ENCODE assay signal across 9 cellular contexts in the genomic region with DNA sequence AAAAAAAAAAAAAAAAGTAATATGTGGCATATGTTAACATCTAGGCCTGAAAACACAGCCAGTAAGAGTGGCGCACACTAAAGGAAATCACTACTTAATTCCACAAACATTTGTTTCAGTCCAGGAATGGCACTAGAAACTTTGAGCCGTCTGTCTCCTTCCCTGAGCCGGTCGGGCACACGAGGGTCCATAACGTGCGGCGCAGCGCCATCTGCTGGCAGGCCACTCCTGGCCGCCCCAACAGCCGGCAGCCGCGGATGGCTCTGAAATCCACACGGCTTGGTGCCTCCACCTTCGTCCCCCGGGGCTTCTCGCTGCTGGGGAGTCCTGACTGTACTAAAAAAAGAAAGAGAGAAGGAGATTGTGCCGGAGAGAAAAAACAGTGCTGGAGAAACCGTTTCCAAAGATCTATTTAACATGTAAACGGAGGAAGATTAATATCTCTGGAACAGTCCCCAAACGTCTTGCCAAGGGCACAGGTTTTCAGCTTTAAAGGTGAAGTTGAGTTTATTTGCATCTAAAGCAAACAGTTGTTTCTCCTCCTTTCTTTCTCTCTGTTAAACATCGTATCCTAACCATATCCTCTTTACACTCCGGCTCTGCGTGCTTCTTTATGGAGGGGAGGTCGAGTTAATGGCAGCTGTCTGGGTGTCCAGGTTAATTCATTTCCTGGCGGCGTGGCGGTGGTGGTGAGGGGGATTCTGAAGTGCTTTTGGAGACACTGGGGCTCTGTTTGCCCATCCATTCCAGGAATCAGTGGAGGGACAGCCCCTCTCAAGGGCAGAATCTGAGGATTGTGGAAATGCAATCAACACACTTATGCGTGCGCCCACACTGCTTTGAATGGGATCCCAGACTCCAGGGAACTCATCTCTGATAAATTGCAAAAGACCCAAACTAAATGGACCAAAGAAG.
A peak's percentile ranks its signal among the peaks of the same experiment; 100 is the strongest.
DNase-seq lines count a peak whose midpoint lies in the region; ATAC-seq and TF ChIP-seq lines count a peak whose summit lies in the region.
"Had no signal": no experiment of that assay in that cellular context is flagged by ENCODE, and none has a peak within 500 bp of the region (broad histone marks: within the 10 kb centered on the region; RNA-seq: fewer than 3 reads in every experiment).

No MANE protein-coding gene starts in this region.

- in situ Hi-C loops in IMR-90 (cut with MboI; ENCODE audit: low sequenced_read_pairs) (loop anchor here (5.0 kb wide), 1 partner anchor 615 kb away; no protein-coding TSS in a partner anchor), gastrocnemius medialis (cut with MboI; ENCODE audit: low sequenced_read_pairs in 4 of 4) (no loop called here)

- peak overlapping the region; percentile 83; the same call in 1 of the 2 replicates for H4K91ac ChIP-seq in IMR-90 (ENCODE audit: insufficient read depth, low read depth, low read length)

- no peaks in the 10 kb centered on the region; the same call in 1 of the 2 replicates for H3K4me1 ChIP-seq in IMR-90 (ENCODE audit: control insufficient read depth, insufficient read depth, low read length)
- H3K4me1 ChIP-seq in PC-3 (ENCODE audit: insufficient read depth, low read length), result no peaks in the 10 kb centered on the region
- no peaks in the 10 kb centered on the region for H3K4me1 ChIP-seq in right cardiac atrium (ENCODE audit: control insufficient read depth, insufficient read depth, low read length)
- H3K4me1 ChIP-seq in gastrocnemius medialis, result no peaks in the 10 kb centered on the region

- no peaks in the 10 kb centered on the region for H3K79me2 ChIP-seq in PC-3 (ENCODE audit: low read length)

- H2BK5ac ChIP-seq in IMR-90 (ENCODE audit: low read depth, low read length, poor library complexity, severe bottlenecking), result no peak overlapping the region

- peak overlapping the region in 1 of 2 experiments; percentile 55; a peak in 2 of 4 replicates for H4K8ac ChIP-seq in IMR-90 (ENCODE audit: low read depth in 2 of 2, low read length in 2 of 2)

- H2BK120ac ChIP-seq in IMR-90 (ENCODE audit: low read depth, low read length), result peak overlapping the region; percentile 93

- H3K4me2 ChIP-seq in IMR-90 (ENCODE audit: low read depth, low read length), result peak overlapping the region; percentile 70
- 0 out of 2 replicates have a peak overlapping the region, but pooled peaks have one; percentile 28 for H3K4me2 ChIP-seq in PC-3 (ENCODE audit: low read length)

- dilution Hi-C loops in IMR-90 (cut with HindIII; ENCODE audit: low sequenced_read_pairs, unreplicated experiment), result no loop called here

- TF ChIP-seq POLR2A in IMR-90 (IDR thresholded peaks at IDR 0.05; ENCODE audit: low read depth, low read length) (no peak), gastrocnemius medialis (IDR thresholded peaks at IDR 0.05) (no peak)

- BruUV-seq in IMR-90 (replicated peaks; lab: Mats Ljungman, UMichigan) (no TSS peak), PC-3 (replicated peaks; lab: Mats Ljungman, UMichigan) (no TSS peak)

- no peak overlapping the region for H3K56ac ChIP-seq in IMR-90 (ENCODE audit: extremely low read depth, insufficient read depth, low read length)

- DNase-seq in GM04503 (ENCODE audit: low read depth), result peak; percentile 13
- peak; percentile 70 for DNase-seq in IMR-90
- peak; percentile 63 for DNase-seq in PC-3
- peak; percentile 49 for DNase-seq in amniotic epithelial cell (ENCODE audit: low read depth)
- peak; percentile 78 to 92 (median 90) for DNase-seq in right cardiac atrium
- DNase-seq in gastrocnemius medialis, result peak in 1 of 2 donors; percentile 5
- no peak for DNase-seq in central memory CD4-positive, alpha-beta T cell

- H2AFZ ChIP-seq in IMR-90 (replicated peaks; ENCODE audit: low read length, poor library complexity), result peak overlapping the region; percentile 79
- H2AFZ ChIP-seq in PC-3 (ENCODE audit: low read length), result peak overlapping the region; percentile 61; the same call in 1 of the 2 replicates

- no peak overlapping the region for H3K18ac ChIP-seq in IMR-90 (ENCODE audit: low read depth, low read length)

- POLR2A ChIA-PET in IMR-90 (lab: Charles Lee; ENCODE audit: unreplicated experiment) (no interaction called here), PC-3 (lab: Charles Lee; ENCODE audit: unreplicated experiment) (no interaction called here)

- H3K9me2 ChIP-seq in PC-3 (replicated peaks; ENCODE audit: low read length), result no peaks in the 10 kb centered on the region

- H3K27ac ChIP-seq in IMR-90 (ENCODE audit: insufficient read depth, low read length), result no peak overlapping the region
- H3K27ac ChIP-seq in PC-3 (ENCODE audit: low read length), result no peak overlapping the region
- no peak overlapping the region for H3K27ac ChIP-seq in right cardiac atrium (ENCODE audit: low read length)
- H3K27ac ChIP-seq in gastrocnemius medialis, result no peak overlapping the region
- H3K27ac ChIP-seq: epithelial cell of prostate had no signal

- peak; percentile 93 for TF ChIP-seq RAD21 in IMR-90 (IDR thresholded peaks at IDR 0.05; ENCODE audit: low read length)

- intact Hi-C loops in IMR-90 (cut with micrococcal nuclease), result loop anchor here (1.0 to 5.0 kb wide), 4 partner anchors 220 to 956 kb away; no protein-coding TSS in a partner anchor
- intact Hi-C loops in PC-3 (cut with micrococcal nuclease), result no loop called here
- intact Hi-C loops in right cardiac atrium (cut with DNase I), result loop anchor here in 1 of 4 donors (5.0 kb wide), 1 partner anchor 620 kb away; no protein-coding TSS in a partner anchor
- intact Hi-C loops in gastrocnemius medialis (cut with DNase I; ENCODE audit: low total_unique reads), result no loop called here

- CTCF ChIA-PET in IMR-90 (lab: Yijun Ruan, JAX), result interaction anchor here (0.6 to 1.3 kb wide), 5 partner anchors 205 to 613 kb away, joined by 3 to 5 read pairs (median 4); no protein-coding TSS in a partner anchor
- CTCF ChIA-PET in PC-3 (lab: Charles Lee), result no interaction called here

- no peak overlapping the region for H3K9ac ChIP-seq in IMR-90 (ENCODE audit: low read depth, low read length)
- no peak overlapping the region for H3K9ac ChIP-seq in PC-3 (ENCODE audit: low read length)

- WGBS in IMR-90 (ENCODE audit: extremely low coverage in 2 of 2, insufficient read length in 1 of 2), 2 experiments, result 0% methylated on average over 4 of the region's 30 CpGs; no CpG with 5 or more reads in 1 of the 2 experiments
- 24% methylated on average over 30 of the region's 30 CpGs for WGBS in right cardiac atrium

- H3K36me3 ChIP-seq in IMR-90 (ENCODE audit: control insufficient read depth, insufficient read depth, low read length) (no peaks in the 10 kb centered on the region), PC-3 (ENCODE audit: low read depth, low read length) (no peaks in the 10 kb centered on the region), gastrocnemius medialis (no peaks in the 10 kb centered on the region)

- H4K20me1 ChIP-seq in IMR-90 (ENCODE audit: insufficient read depth, low read length), result no peaks in the 10 kb centered on the region
- H4K20me1 ChIP-seq in PC-3 (ENCODE audit: low read length), result no peaks in the 10 kb centered on the region

- peak overlapping the region; percentile 68; the same call in 1 of the 2 replicates for H3K23ac ChIP-seq in IMR-90 (ENCODE audit: low read depth, low read length)

- TF ChIP-seq CTCF in IMR-90 (conservative IDR thresholded peaks at IDR 0.05; ENCODE audit: low read depth, low read length) (peak; percentile 90), PC-3 (conservative IDR thresholded peaks at IDR 0.05; ENCODE audit: low read depth, low read length) (peak; percentile 79), gastrocnemius medialis (IDR thresholded peaks at IDR 0.05 in 4 of 5, conservative IDR thresholded peaks at IDR 0.05 in 1 of 5) (peak in 3 of 5 experiments; percentile 31 to 56 (median 49))

- ATAC-seq in GM21619 (IDR thresholded peaks at IDR 0.05; ENCODE audit: unreplicated experiment) (peak; percentile 97), IMR-90 (ENCODE audit: low read depth) (peak; percentile 97), PC-3 (peak; percentile 71), right cardiac atrium (peak; percentile 91 to 96), gastrocnemius medialis (no peak)

- H2AK9ac ChIP-seq in IMR-90 (replicated peaks; ENCODE audit: low read depth, low read length, poor library complexity), result peak overlapping the region; percentile 62

- H2BK20ac ChIP-seq in IMR-90 (ENCODE audit: low read depth, low read length), result peak overlapping the region; percentile 86

- H3F3A ChIP-seq in PC-3 (ENCODE audit: low read length, unreplicated experiment), result no peaks in the 10 kb centered on the region

- peak overlapping the region; percentile 83 for H3K14ac ChIP-seq in IMR-90 (replicated peaks; ENCODE audit: low read depth, low read length)

- no peak overlapping the region for H3K4me3 ChIP-seq in IMR-90 (ENCODE audit: insufficient read depth, low read depth, low read length)
- H3K4me3 ChIP-seq in PC-3 (ENCODE audit: low read length), result no peak overlapping the region
- H3K4me3 ChIP-seq in right cardiac atrium (ENCODE audit: low read length), result no peak overlapping the region
- H3K4me3 ChIP-seq in gastrocnemius medialis, result no peak overlapping the region

- H3K9me3 ChIP-seq in IMR-90 (ENCODE audit: control insufficient read depth, insufficient read depth, low read length) (no peaks in the 10 kb centered on the region), PC-3 (ENCODE audit: low read length) (no peaks in the 10 kb centered on the region), right cardiac atrium (ENCODE audit: control insufficient read depth, low read length) (no peaks in the 10 kb centered on the region), gastrocnemius medialis (no peaks in the 10 kb centered on the region)

- no peaks in the 10 kb centered on the region for H3K27me3 ChIP-seq in IMR-90 (ENCODE audit: control insufficient read depth, insufficient read depth, low read length)
- H3K27me3 ChIP-seq in PC-3 (ENCODE audit: low read length), result peaks cover 19% of the 10 kb centered on the region
- H3K27me3 ChIP-seq in right cardiac atrium (ENCODE audit: control insufficient read depth, insufficient read depth), result no peaks in the 10 kb centered on the region
- H3K27me3 ChIP-seq in gastrocnemius medialis, result peaks cover 0 to 5% (median 0%) of the 10 kb centered on the region in 3 donors

- peak overlapping the region; percentile 86 for H3K4ac ChIP-seq in IMR-90 (ENCODE audit: low read depth, low read length)

- no peak overlapping the region for H2BK15ac ChIP-seq in IMR-90 (ENCODE audit: low read depth, low read length)

- no peaks in the 10 kb centered on the region for H3K79me1 ChIP-seq in IMR-90 (ENCODE audit: low read depth in 1 of 2, low read length in 2 of 2)

- no peak overlapping the region for H2AK5ac ChIP-seq in IMR-90 (ENCODE audit: low read depth, low read length)

- peaks cover 3% of the 10 kb centered on the region; the same call in 1 of the 2 replicates for H3K9me1 ChIP-seq in IMR-90 (ENCODE audit: insufficient read depth, low read length)

- H4K5ac ChIP-seq in IMR-90 (ENCODE audit: low read depth, low read length), result no peak overlapping the region

TF ChIP-seq in IMR-90, 13 proteins besides CTCF, POLR2A, EP300 and RAD21:
- TF ChIP-seq SMC3 (IDR thresholded peaks at IDR 0.05; ENCODE audit: low read depth, low read length), result peak; percentile 88
- no peak for TF ChIP-seq MXI1 (IDR thresholded peaks at IDR 0.05; ENCODE audit: borderline replicate concordance, low read depth, low read length)
- no peak for TF ChIP-seq CEBPB (IDR thresholded peaks at IDR 0.05; ENCODE audit: low read depth, low read length)

Comparison
In these comparisons a context has a peak if more than half of its experiments do, and no peak if none do; other contexts are left out.
1. ATAC-seq: peak in GM21619 (single experiment), IMR-90 (single experiment), PC-3 (single experiment) and right cardiac atrium (2 of 2); none in gastrocnemius medialis (0 of 2).
2. Peak in every context shown above with its lines, with median percentiles within 50 percentile points of each other: CTCF ChIP-seq.